12 cellular contexts compared by ENCODE assay signal in the genomic region with DNA sequence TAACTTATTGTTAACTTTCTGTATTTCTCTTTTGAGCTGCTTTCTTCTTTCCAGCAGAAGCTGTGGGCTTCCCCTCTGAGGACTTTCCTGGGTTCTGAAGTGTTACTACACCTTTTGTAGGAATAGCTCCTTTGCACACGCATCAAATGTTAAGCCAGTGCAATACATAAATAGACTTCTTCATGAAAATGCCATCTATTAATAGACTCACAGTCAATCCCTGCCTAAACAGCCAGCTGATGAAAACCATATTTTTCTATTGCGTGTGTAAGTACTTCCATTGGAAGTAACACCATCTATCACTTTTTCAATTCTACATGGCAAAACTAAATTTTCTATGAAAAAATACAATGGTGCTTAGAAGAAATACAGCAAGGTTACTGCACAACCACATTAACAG. TPM values are rescaled to one million over a fixed set of nuclear protein-coding genes. Genes with fewer than 3 reads are reported as not detected.
DNase-seq lines count a peak whose midpoint lies in the region; ATAC-seq, FAIRE-seq and TF ChIP-seq lines count a peak whose summit lies in the region.
"Had no signal": no experiment of that assay in that cellular context is flagged by ENCODE, and none has a peak within 500 bp of the region (broad histone marks: within the 10 kb centered on the region; RNA-seq: fewer than 3 reads in every experiment).

No MANE protein-coding gene starts in this region.

- TF ChIP-seq CTCF in vagina (IDR thresholded peaks at IDR 0.05): no peak

- no peaks in the 10 kb centered on the region for H3K9me3 Mint-ChIP-seq in stimulated activated naive B cell treated with anti-CD40 and anti-IgM and Interleukin-4, amounts not matched to agents 10 μg/mL and 1 μg/mL and 100 μg/mL, for 72 hours
- H3K9me3 Mint-ChIP-seq: stimulated activated naive CD8-positive, alpha-beta T cell treated with anti-CD3 and anti-CD28 coated beads, Interleukin-15, amount 100 ng/mL, for 72 hours had no signal

- H3K27me3 ChIP-seq in vagina: no peaks in the 10 kb centered on the region

- no peak for TF ChIP-seq POLR2A in H54 (IDR thresholded peaks at IDR 0.05; ENCODE audit: low read depth, low read length)
- no peak for TF ChIP-seq POLR2A in vagina (IDR thresholded peaks at IDR 0.05)

- DNase-seq in fibroblast of gingiva (ENCODE audit: low read depth) (peak; percentile 61), LoVo (ENCODE audit: low spot score) (no peak), cerebellar nuclear complex (lab: John Stamatoyannopoulos, UW) (no peak), H54 (ENCODE audit: insufficient read length, low spot score) (no peak), vagina (ENCODE audit: extremely low spot score in 2 of 2) (no peak)
- DNase-seq in stimulated activated naive B cell treated with anti-CD40 and anti-IgM and Interleukin-4, amounts not matched to agents 10 μg/mL and 1 μg/mL and 100 μg/mL, for 72 hours: no peak
- DNase-seq: NCI-H1092, SHP77 treated with DMSO at 0.1 percent for 48 hours, sigmoid colon had no signal

- H3K36me3 Mint-ChIP-seq in stimulated activated naive B cell treated with anti-CD40 and anti-IgM and Interleukin-4, amounts not matched to agents 10 μg/mL and 1 μg/mL and 100 μg/mL, for 72 hours: peaks cover 0 to 19% of the 10 kb centered on the region in 2 donors

- no peak for FAIRE-seq in H54 (lab: Jason Lieb, UNC)

- no peaks in the 10 kb centered on the region for H3K36me3 ChIP-seq in vagina
- H3K36me3 ChIP-seq: sigmoid colon had no signal

- peaks cover 14% of the 10 kb centered on the region for H3K4me1 ChIP-seq in vagina

- H3K4me3 ChIP-seq in vagina: no peak overlapping the region

- peak overlapping the region; percentile 86 to 87 for H3K4me3 Mint-ChIP-seq in stimulated activated naive B cell treated with anti-CD40 and anti-IgM and Interleukin-4, amounts not matched to agents 10 μg/mL and 1 μg/mL and 100 μg/mL, for 72 hours

- no peak overlapping the region for H3K27ac ChIP-seq in vagina

- peaks cover 32% of the 10 kb centered on the region in 2 donors for H3K4me1 Mint-ChIP-seq in stimulated activated naive B cell treated with anti-CD40 and anti-IgM and Interleukin-4, amounts not matched to agents 10 μg/mL and 1 μg/mL and 100 μg/mL, for 72 hours

- no peaks in the 10 kb centered on the region for H3K9me3 ChIP-seq in vagina
- H3K9me3 ChIP-seq: sigmoid colon had no signal

- no peaks in the 10 kb centered on the region for H3K27me3 Mint-ChIP-seq in stimulated activated naive B cell treated with anti-CD40 and anti-IgM and Interleukin-4, amounts not matched to agents 10 μg/mL and 1 μg/mL and 100 μg/mL, for 72 hours

- intact Hi-C loops in vagina (cut with DNase I): no loop called here

- H3K27ac Mint-ChIP-seq in stimulated activated naive B cell treated with anti-CD40 and anti-IgM and Interleukin-4, amounts not matched to agents 10 μg/mL and 1 μg/mL and 100 μg/mL, for 72 hours: peak overlapping the region; percentile 97

- ATAC-seq in GM19463 (IDR thresholded peaks at IDR 0.05; ENCODE audit: unreplicated experiment) (peak; percentile 4), HG03439 (IDR thresholded peaks at IDR 0.05; ENCODE audit: unreplicated experiment) (peak; percentile 5)
- peak; percentile 26 to 30 for ATAC-seq in stimulated activated naive B cell treated with anti-CD40 and anti-IgM and Interleukin-4, amounts not matched to agents 10 μg/mL and 1 μg/mL and 100 μg/mL, for 72 hours (replicated peaks)

RNA-seq across cellular contexts. Expression of a gene that starts 1.4 kb away (rescaled TPM):
- total RNA-seq in vagina: 0.49 TPM
